ENCODE assay signal across 14 cellular contexts in genomic region chr7:69871213-69871885, GRCh38.
DNase-seq lines count a peak whose midpoint lies in the region; ATAC-seq and TF ChIP-seq lines count a peak whose summit lies in the region.
"Had no signal": no experiment of that assay in that cellular context is flagged by ENCODE, and none has a peak within 500 bp of the region (broad histone marks: within the 10 kb centered on the region; RNA-seq: fewer than 3 reads in every experiment).

No MANE protein-coding gene starts in this region.

- DNase-seq in GM04503 (ENCODE audit: low read depth) (peak; percentile 47), SW480 (ENCODE audit: low spot score) (peak; percentile 52), foreskin fibroblast (peak; percentile 0 to 77), renal cortical epithelial cell (ENCODE audit: low read depth) (peak; percentile 78), KBM-7 (no peak), NCI-H748 treated with DMSO at 0.1 percent for 48 hours (lab: John Stamatoyannopoulos, UW) (no peak)
- DNase-seq: aorta, gastrocnemius medialis, lower lobe of right lung, NCI-H1694 treated with DMSO at 0.1 percent for 48 hours, retina, tibial artery had no signal

- ATAC-seq in GM19324 (IDR thresholded peaks at IDR 0.05; ENCODE audit: low FRiP score, unreplicated experiment) (no peak), HG03280 (IDR thresholded peaks at IDR 0.05; ENCODE audit: unreplicated experiment) (no peak)
- ATAC-seq: gastrocnemius medialis, lower lobe of right lung had no signal

- in situ Hi-C loops in KBM-7 (cut with MboI; ENCODE audit: low pct_unique_long_range_greater_than_20kb, low sequenced_read_pairs): no loop called here

- H3K4me3 ChIP-seq in foreskin fibroblast (ENCODE audit: low read depth in 1 of 2, low read length in 2 of 2): no peak overlapping the region
- H3K4me3 ChIP-seq: gastrocnemius medialis, lower lobe of right lung, tibial artery had no signal

- TF ChIP-seq CTCF in foreskin fibroblast (IDR thresholded peaks at IDR 0.05; ENCODE audit: low read depth, low read length): no peak

Comparison
In these comparisons a context has a peak if more than half of its experiments do, and no peak if none do; other contexts are left out.
1. DNase-seq: peak in GM04503 (single experiment), SW480 (single experiment), foreskin fibroblast (2 of 2) and renal cortical epithelial cell (single experiment); none in KBM-7 (single experiment) and NCI-H748 treated with DMSO at 0.1 percent for 48 hours (single experiment).